22 cellular contexts compared by ENCODE assay signal in the genomic region with DNA sequence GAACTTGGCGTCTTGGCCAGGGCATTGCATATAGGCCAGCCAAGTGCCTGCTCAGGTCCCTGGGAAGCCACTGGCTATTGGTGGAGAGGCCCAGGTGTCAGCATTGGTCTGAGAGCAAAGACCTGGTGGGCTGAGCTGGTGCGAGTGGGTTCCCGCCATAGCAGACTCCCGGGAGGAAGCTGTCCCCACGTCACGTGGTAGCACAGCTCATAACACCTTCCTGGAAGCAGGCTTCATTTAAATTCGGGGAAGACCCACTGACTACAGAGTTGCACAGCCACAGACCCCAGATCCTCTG.
DNase-seq lines count a peak whose midpoint lies in the region; ATAC-seq and TF ChIP-seq lines count a peak whose summit lies in the region.
"Had no signal": no experiment of that assay in that cellular context is flagged by ENCODE, and none has a peak within 500 bp of the region (broad histone marks: within the 10 kb centered on the region; RNA-seq: fewer than 3 reads in every experiment).

No MANE protein-coding gene starts in this region.

- H4K20me1 ChIP-seq in BLaER1, result no peaks in the 10 kb centered on the region

- intact Hi-C loops in body of pancreas (cut with DNase I) (no loop called here), sciatic nerve (cut with DNase I) (no loop called here), vagina (cut with DNase I) (no loop called here)

- TF ChIP-seq POLR2A in body of pancreas (IDR thresholded peaks at IDR 0.05) (no peak), vagina (IDR thresholded peaks at IDR 0.05) (no peak)

- no peak overlapping the region for H3K27ac ChIP-seq in BLaER1
- H3K27ac ChIP-seq in body of pancreas, result peak overlapping the region; percentile 66 to 87 (median 84)
- no peak overlapping the region for H3K27ac ChIP-seq in vagina
- H3K27ac ChIP-seq: 22Rv1 had no signal

- no peak overlapping the region for H3K9ac ChIP-seq in BLaER1

- no peaks in the 10 kb centered on the region for H3K36me3 ChIP-seq in BLaER1
- H3K36me3 ChIP-seq in body of pancreas (replicated peaks in 1 of 2; ENCODE audit: insufficient read depth in 1 of 2, low read depth in 2 of 2), result no peaks in the 10 kb centered on the region
- H3K36me3 ChIP-seq in vagina, result no peaks in the 10 kb centered on the region

- no peak for ATAC-seq in body of pancreas
- ATAC-seq in sciatic nerve, result no peak
- no peak for ATAC-seq in HG03378 (IDR thresholded peaks at IDR 0.05; ENCODE audit: unreplicated experiment)

- H3K4me3 ChIP-seq in BLaER1 (no peak overlapping the region), body of pancreas (no peak overlapping the region), vagina (no peak overlapping the region)

- peak; percentile 50 to 51 for DNase-seq in SHP77 (lab: John Stamatoyannopoulos, UW)
- DNase-seq in SHP77 treated with DMSO at 0.1 percent for 48 hours (lab: John Stamatoyannopoulos, UW), result no peak
- no peak for DNase-seq in body of pancreas
- peak; percentile 37 for DNase-seq in sciatic nerve (ENCODE audit: low spot score)
- DNase-seq in T-helper 1 cell, result no peak
- DNase-seq in vagina (ENCODE audit: extremely low spot score in 2 of 2), result no peak
- DNase-seq: ACHN; Calu3; CD8-positive, alpha-beta memory T cell; GDM1; GOT3; HCEC 1CT; Kasumi-1; NCI-H1417 treated with DMSO at 0.1 percent for 48 hours; NCI-H187; NCI-H2107; NCI-H446 treated with DMSO at 0.1 percent for 48 hours; NCI-H526 treated with DMSO at 0.1 percent for 48 hours; OCI-M1 had no signal

- H3K4me1 ChIP-seq in BLaER1 (peaks cover 60% of the 10 kb centered on the region), body of pancreas (peaks cover 30% of the 10 kb centered on the region), vagina (no peaks in the 10 kb centered on the region)

- H3K9me3 ChIP-seq in BLaER1, result peaks cover 5% of the 10 kb centered on the region
- no peaks in the 10 kb centered on the region for H3K9me3 ChIP-seq in body of pancreas
- H3K9me3 ChIP-seq in vagina, result no peaks in the 10 kb centered on the region

- H3K4me2 ChIP-seq in BLaER1, result peak overlapping the region; percentile 78

- no peak for TF ChIP-seq CTCF in body of pancreas (IDR thresholded peaks at IDR 0.05)
- TF ChIP-seq CTCF in vagina (IDR thresholded peaks at IDR 0.05), result no peak

- WGBS in body of pancreas, 2 donors, result 68% methylated on average over 7 of the region's 7 CpGs; no CpG with 5 or more reads in 1 of the 2 donors

- H3K27me3 ChIP-seq in BLaER1 (no peaks in the 10 kb centered on the region), body of pancreas (no peaks in the 10 kb centered on the region), vagina (no peaks in the 10 kb centered on the region)

Comparison
In these comparisons a context has a peak if more than half of its experiments do, and no peak if none do; other contexts are left out.
1. DNase-seq: peak in SHP77 (2 of 2) and sciatic nerve (single experiment); none in SHP77 treated with DMSO at 0.1 percent for 48 hours (single experiment), body of pancreas (0 of 4), T-helper 1 cell (0 of 5) and vagina (0 of 2).
2. H3K27ac ChIP-seq: peak in body of pancreas (4 of 4); none in BLaER1 (single experiment) and vagina (single experiment).